Comparison of ENCODE assay signal across 15 cellular contexts in genomic region chr2:179927041-179927440, GRCh38.
DNase-seq lines count a peak whose midpoint lies in the region; ATAC-seq and TF ChIP-seq lines count a peak whose summit lies in the region.
"Had no signal": no experiment of that assay in that cellular context is flagged by ENCODE, and none has a peak within 500 bp of the region (broad histone marks: within the 10 kb centered on the region; RNA-seq: fewer than 3 reads in every experiment).

No MANE protein-coding gene starts in this region.

- ATAC-seq in stimulated activated effector memory CD8-positive, alpha-beta T cell treated with anti-CD3 and anti-CD28 coated beads, Interleukin-12 subunit alpha, Interleukin-12 subunit beta, amount 100 ng/mL, for 72 hours: no peak
- ATAC-seq: CD8-positive, alpha-beta T cell had no signal

- H3K4me3 Mint-ChIP-seq in HFFc6: no peak overlapping the region
- no peak overlapping the region for H3K4me3 Mint-ChIP-seq in stimulated activated effector memory CD8-positive, alpha-beta T cell treated with anti-CD3 and anti-CD28 coated beads, Interleukin-12 subunit alpha, Interleukin-12 subunit beta, amount 100 ng/mL, for 72 hours
- H3K4me3 Mint-ChIP-seq: B cell; CD4-positive, CD25-positive, alpha-beta regulatory T cell; CD8-positive, alpha-beta T cell had no signal

- H3K27ac Mint-ChIP-seq in HFFc6: no peak overlapping the region
- H3K27ac Mint-ChIP-seq in stimulated activated effector memory CD8-positive, alpha-beta T cell treated with anti-CD3 and anti-CD28 coated beads, Interleukin-12 subunit alpha, Interleukin-12 subunit beta, amount 100 ng/mL, for 72 hours: no peak overlapping the region
- H3K27ac Mint-ChIP-seq: B cell; CD4-positive, CD25-positive, alpha-beta regulatory T cell; CD8-positive, alpha-beta T cell had no signal

- H3K4me1 Mint-ChIP-seq in HFFc6 (ENCODE audit: low read depth): peaks cover 6% of the 10 kb centered on the region; the same call in 1 of the 2 replicates
- no peaks in the 10 kb centered on the region for H3K4me1 Mint-ChIP-seq in stimulated activated effector memory CD8-positive, alpha-beta T cell treated with anti-CD3 and anti-CD28 coated beads, Interleukin-12 subunit alpha, Interleukin-12 subunit beta, amount 100 ng/mL, for 72 hours
- H3K4me1 Mint-ChIP-seq: B cell; CD4-positive, CD25-positive, alpha-beta regulatory T cell had no signal

- H3K9me3 Mint-ChIP-seq in HFFc6: peaks cover 33% of the 10 kb centered on the region
- peaks cover 17% of the 10 kb centered on the region for H3K9me3 Mint-ChIP-seq in stimulated activated effector memory CD8-positive, alpha-beta T cell treated with anti-CD3 and anti-CD28 coated beads, Interleukin-12 subunit alpha, Interleukin-12 subunit beta, amount 100 ng/mL, for 72 hours

- DNase-seq in EH (ENCODE audit: low read depth) (peak; percentile 60), HFFc6 (peak; percentile 9), astrocyte of the hippocampus (ENCODE audit: low read depth, low spot score) (peak; percentile 14), stromal cell of bone marrow (ENCODE audit: low read depth) (peak; percentile 34), GM19240 (ENCODE audit: insufficient read length, low spot score) (no peak), nucleus accumbens (lab: John Stamatoyannopoulos, UW) (no peak)
- DNase-seq in stimulated activated effector memory CD8-positive, alpha-beta T cell treated with anti-CD3 and anti-CD28 coated beads, Interleukin-12 subunit alpha, Interleukin-12 subunit beta, amount 100 ng/mL, for 72 hours (ENCODE audit: low spot score in 2 of 2): no peak
- DNase-seq: Caco-2; CD4-positive, CD25-positive, alpha-beta regulatory T cell; CD8-positive, alpha-beta T cell; DMS79; GF-D8; H7; HCEC 1CT had no signal

- no peak for TF ChIP-seq CTCF in HFFc6 (IDR thresholded peaks at IDR 0.05)

- H3K27me3 Mint-ChIP-seq in HFFc6 (ENCODE audit: insufficient read depth): no peaks in the 10 kb centered on the region; the same call in 1 of the 2 replicates
- H3K27me3 Mint-ChIP-seq: B cell; CD4-positive, CD25-positive, alpha-beta regulatory T cell had no signal

- peaks cover 30% of the 10 kb centered on the region for H3K36me3 Mint-ChIP-seq in HFFc6 (ENCODE audit: low read depth)
- H3K36me3 Mint-ChIP-seq in stimulated activated effector memory CD8-positive, alpha-beta T cell treated with anti-CD3 and anti-CD28 coated beads, Interleukin-12 subunit alpha, Interleukin-12 subunit beta, amount 100 ng/mL, for 72 hours: no peaks in the 10 kb centered on the region

Comparison
In these comparisons a context has a peak if more than half of its experiments do, and no peak if none do; other contexts are left out.
1. DNase-seq: peak in EH (single experiment), HFFc6 (single experiment), astrocyte of the hippocampus (single experiment) and stromal cell of bone marrow (single experiment); none in GM19240 (single experiment), stimulated activated effector memory CD8-positive, alpha-beta T cell treated with anti-CD3 and anti-CD28 coated beads, Interleukin-12 subunit alpha, Interleukin-12 subunit beta, amount 100 ng/mL, for 72 hours (0 of 2) and nucleus accumbens (0 of 56).